1 cellular context compared by ENCODE assay signal in the genomic region with DNA sequence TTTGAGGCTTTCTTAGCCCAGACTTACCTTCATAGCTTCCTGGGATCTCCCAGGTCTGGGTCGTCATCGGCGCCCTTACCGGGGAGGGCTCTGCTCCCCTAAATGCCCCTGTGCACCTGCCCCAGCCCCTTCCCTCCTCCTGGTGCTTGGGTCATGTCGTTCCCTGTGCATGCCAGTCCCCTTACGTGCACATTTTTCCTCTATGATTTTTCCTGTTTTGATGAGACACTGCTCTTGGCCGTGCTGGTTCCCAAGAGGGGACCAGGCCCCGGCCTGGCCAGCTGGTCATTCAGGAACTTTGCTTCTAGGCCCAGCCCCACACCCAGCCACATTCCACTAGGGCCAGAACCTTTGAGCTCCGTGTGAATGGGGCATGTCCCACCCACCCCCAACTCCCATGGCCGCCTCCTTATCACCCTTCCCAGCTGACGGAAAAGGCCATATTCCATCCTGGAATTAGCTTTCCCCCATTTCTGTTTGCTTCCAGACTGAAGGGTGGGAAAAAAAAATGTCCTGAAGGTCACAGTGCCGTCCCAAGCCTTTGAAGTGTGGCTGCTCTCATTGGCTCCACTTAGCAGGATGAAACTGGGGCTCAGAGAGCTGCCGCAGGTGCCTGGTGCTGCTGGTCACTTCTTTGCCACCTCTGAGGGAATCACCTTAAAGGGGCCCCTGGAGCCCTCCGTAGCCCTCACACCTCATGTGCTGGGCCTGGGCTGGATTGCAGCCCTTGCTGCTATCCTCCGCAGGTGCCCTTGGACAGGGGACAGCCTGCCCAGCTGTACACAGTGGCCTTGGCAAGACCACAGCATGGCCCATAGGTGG.
TF ChIP-seq lines count a peak whose summit lies in the region.

No MANE protein-coding gene starts in this region.

TF ChIP-seq in HepG2, 621 proteins besides CTCF, POLR2A, EP300 and RAD21 (continued from another document and continues in another):
- TF ChIP-seq, protein P1, sequence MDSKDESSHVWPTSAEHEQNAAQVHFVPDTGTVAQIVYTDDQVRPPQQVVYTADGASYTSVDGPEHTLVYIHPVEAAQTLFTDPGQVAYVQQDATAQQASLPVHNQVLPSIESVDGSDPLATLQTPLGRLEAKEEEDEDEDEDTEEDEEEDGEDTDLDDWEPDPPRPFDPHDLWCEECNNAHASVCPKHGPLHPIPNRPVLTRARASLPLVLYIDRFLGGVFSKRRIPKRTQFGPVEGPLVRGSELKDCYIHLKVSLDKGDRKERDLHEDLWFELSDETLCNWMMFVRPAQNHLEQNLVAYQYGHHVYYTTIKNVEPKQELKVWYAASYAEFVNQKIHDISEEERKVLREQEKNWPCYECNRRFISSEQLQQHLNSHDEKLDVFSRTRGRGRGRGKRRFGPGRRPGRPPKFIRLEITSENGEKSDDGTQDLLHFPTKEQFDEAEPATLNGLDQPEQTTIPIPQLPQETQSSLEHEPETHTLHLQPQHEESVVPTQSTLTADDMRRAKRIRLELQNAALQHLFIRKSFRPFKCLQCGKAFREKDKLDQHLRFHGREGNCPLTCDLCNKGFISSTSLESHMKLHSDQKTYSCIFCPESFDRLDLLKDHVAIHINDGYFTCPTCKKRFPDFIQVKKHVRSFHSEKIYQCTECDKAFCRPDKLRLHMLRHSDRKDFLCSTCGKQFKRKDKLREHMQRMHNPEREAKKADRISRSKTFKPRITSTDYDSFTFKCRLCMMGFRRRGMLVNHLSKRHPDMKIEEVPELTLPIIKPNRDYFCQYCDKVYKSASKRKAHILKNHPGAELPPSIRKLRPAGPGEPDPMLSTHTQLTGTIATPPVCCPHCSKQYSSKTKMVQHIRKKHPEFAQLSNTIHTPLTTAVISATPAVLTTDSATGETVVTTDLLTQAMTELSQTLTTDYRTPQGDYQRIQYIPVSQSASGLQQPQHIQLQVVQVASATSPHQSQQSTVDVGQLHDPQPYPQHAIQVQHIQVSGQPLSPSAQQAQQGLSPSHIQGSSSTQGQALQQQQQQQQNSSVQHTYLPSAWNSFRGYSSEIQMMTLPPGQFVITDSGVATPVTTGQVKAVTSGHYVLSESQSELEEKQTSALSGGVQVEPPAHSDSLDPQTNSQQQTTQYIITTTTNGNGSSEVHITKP (CRISPR knock-in tag; IDR thresholded peaks at IDR 0.05; ENCODE audit: low read depth) = peak; percentile 14
- TF ChIP-seq KLF15 (CRISPR knock-in tag; IDR thresholded peaks at IDR 0.05; ENCODE audit: borderline replicate concordance) (no peak), ATF5 (CRISPR knock-in tag; IDR thresholded peaks at IDR 0.05; ENCODE audit: low read depth) (no peak; the same call in 1 of the 2 replicates), ZSCAN20 (CRISPR knock-in tag; IDR thresholded peaks at IDR 0.05; ENCODE audit: borderline replicate concordance) (no peak), ZNF510 (CRISPR knock-in tag; IDR thresholded peaks at IDR 0.05; ENCODE audit: low read depth) (peak; percentile 57; the same call in 1 of the 2 replicates), ZKSCAN1 (IDR thresholded peaks at IDR 0.05; ENCODE audit: low read length) (0 out of 2 replicates have a peak, but pooled peaks have one; percentile 8), PHF20 (CRISPR knock-in tag; IDR thresholded peaks at IDR 0.05) (0 out of 2 replicates have a peak, but pooled peaks have one; percentile 41), ZNF879 (CRISPR knock-in tag; IDR thresholded peaks at IDR 0.05) (no peak), ZNF317 (CRISPR knock-in tag; IDR thresholded peaks at IDR 0.05) (peak; percentile 59; the same call in 1 of the 2 replicates), GATAD1 (CRISPR knock-in tag; IDR thresholded peaks at IDR 0.05) (no peak), ZNF709 (CRISPR knock-in tag; IDR thresholded peaks at IDR 0.05) (no peak), ZNF703 (CRISPR knock-in tag; IDR thresholded peaks at IDR 0.05; ENCODE audit: borderline replicate concordance) (no peak; the same call in 1 of the 2 replicates), TFAP4 (IDR thresholded peaks at IDR 0.05; ENCODE audit: borderline replicate concordance, low read depth) (peak; percentile 99), NFYC (CRISPR knock-in tag; IDR thresholded peaks at IDR 0.05) (peak; percentile 39), GTF2F1 (IDR thresholded peaks at IDR 0.05; ENCODE audit: low read length) (no peak), RNF2 (conservative IDR thresholded peaks at IDR 0.05; ENCODE audit: low read depth) (no peak), ZNF230 (CRISPR knock-in tag; IDR thresholded peaks at IDR 0.05) (no peak), MLXIP (CRISPR knock-in tag; IDR thresholded peaks at IDR 0.05; ENCODE audit: borderline replicate concordance) (peak; percentile 86), ESRRA (CRISPR knock-in tag; IDR thresholded peaks at IDR 0.05; ENCODE audit: low read depth) (peak; percentile 94), MEIS2 (CRISPR knock-in tag; IDR thresholded peaks at IDR 0.05) (peak; percentile 92), ERF (CRISPR knock-in tag; IDR thresholded peaks at IDR 0.05) (peak; percentile 74; the same call in 1 of the 2 replicates), ELF1 (CRISPR knock-in tag; IDR thresholded peaks at IDR 0.05) (peak; percentile 21; the same call in 1 of the 2 replicates), ZNF512B (CRISPR knock-in tag; IDR thresholded peaks at IDR 0.05; ENCODE audit: borderline replicate concordance) (no peak; the same call in 1 of the 2 replicates), SMAD3 (CRISPR knock-in tag; IDR thresholded peaks at IDR 0.05) (no peak), KDM1A (CRISPR knock-in tag; IDR thresholded peaks at IDR 0.05) (no peak), SUZ12 (IDR thresholded peaks at IDR 0.05; ENCODE audit: low read depth, low read length) (no peak), RARG (CRISPR knock-in tag; IDR thresholded peaks at IDR 0.05; ENCODE audit: low read depth) (no peak), HOXA9 (CRISPR knock-in tag; IDR thresholded peaks at IDR 0.05; ENCODE audit: borderline replicate concordance) (0 out of 2 replicates have a peak, but pooled peaks have one; percentile 58), NFKBIZ (CRISPR knock-in tag; IDR thresholded peaks at IDR 0.05) (0 out of 2 replicates have a peak, but pooled peaks have one; percentile 31), HDAC6 (IDR thresholded peaks at IDR 0.05; ENCODE audit: low read depth, low read length) (no peak), ZNF124 (CRISPR knock-in tag; IDR thresholded peaks at IDR 0.05) (no peak; the same call in 1 of the 2 replicates), MXD4 (CRISPR knock-in tag; IDR thresholded peaks at IDR 0.05) (no peak), CENPX (CRISPR knock-in tag; IDR thresholded peaks at IDR 0.05) (no peak), CCDC6 (CRISPR knock-in tag; IDR thresholded peaks at IDR 0.05) (peak; percentile 94), ZNF670 (CRISPR knock-in tag; IDR thresholded peaks at IDR 0.05; ENCODE audit: borderline replicate concordance) (peak; percentile 10; the same call in 1 of the 2 replicates), IRF2 (CRISPR knock-in tag; IDR thresholded peaks at IDR 0.05) (no peak; the same call in 1 of the 2 replicates), ATF3 (CRISPR knock-in tag; IDR thresholded peaks at IDR 0.05) (peak; percentile 61; the same call in 1 of the 2 replicates), ZNF644 (CRISPR knock-in tag; IDR thresholded peaks at IDR 0.05; ENCODE audit: low read depth) (peak; percentile 91)
- TF ChIP-seq, protein P2, sequence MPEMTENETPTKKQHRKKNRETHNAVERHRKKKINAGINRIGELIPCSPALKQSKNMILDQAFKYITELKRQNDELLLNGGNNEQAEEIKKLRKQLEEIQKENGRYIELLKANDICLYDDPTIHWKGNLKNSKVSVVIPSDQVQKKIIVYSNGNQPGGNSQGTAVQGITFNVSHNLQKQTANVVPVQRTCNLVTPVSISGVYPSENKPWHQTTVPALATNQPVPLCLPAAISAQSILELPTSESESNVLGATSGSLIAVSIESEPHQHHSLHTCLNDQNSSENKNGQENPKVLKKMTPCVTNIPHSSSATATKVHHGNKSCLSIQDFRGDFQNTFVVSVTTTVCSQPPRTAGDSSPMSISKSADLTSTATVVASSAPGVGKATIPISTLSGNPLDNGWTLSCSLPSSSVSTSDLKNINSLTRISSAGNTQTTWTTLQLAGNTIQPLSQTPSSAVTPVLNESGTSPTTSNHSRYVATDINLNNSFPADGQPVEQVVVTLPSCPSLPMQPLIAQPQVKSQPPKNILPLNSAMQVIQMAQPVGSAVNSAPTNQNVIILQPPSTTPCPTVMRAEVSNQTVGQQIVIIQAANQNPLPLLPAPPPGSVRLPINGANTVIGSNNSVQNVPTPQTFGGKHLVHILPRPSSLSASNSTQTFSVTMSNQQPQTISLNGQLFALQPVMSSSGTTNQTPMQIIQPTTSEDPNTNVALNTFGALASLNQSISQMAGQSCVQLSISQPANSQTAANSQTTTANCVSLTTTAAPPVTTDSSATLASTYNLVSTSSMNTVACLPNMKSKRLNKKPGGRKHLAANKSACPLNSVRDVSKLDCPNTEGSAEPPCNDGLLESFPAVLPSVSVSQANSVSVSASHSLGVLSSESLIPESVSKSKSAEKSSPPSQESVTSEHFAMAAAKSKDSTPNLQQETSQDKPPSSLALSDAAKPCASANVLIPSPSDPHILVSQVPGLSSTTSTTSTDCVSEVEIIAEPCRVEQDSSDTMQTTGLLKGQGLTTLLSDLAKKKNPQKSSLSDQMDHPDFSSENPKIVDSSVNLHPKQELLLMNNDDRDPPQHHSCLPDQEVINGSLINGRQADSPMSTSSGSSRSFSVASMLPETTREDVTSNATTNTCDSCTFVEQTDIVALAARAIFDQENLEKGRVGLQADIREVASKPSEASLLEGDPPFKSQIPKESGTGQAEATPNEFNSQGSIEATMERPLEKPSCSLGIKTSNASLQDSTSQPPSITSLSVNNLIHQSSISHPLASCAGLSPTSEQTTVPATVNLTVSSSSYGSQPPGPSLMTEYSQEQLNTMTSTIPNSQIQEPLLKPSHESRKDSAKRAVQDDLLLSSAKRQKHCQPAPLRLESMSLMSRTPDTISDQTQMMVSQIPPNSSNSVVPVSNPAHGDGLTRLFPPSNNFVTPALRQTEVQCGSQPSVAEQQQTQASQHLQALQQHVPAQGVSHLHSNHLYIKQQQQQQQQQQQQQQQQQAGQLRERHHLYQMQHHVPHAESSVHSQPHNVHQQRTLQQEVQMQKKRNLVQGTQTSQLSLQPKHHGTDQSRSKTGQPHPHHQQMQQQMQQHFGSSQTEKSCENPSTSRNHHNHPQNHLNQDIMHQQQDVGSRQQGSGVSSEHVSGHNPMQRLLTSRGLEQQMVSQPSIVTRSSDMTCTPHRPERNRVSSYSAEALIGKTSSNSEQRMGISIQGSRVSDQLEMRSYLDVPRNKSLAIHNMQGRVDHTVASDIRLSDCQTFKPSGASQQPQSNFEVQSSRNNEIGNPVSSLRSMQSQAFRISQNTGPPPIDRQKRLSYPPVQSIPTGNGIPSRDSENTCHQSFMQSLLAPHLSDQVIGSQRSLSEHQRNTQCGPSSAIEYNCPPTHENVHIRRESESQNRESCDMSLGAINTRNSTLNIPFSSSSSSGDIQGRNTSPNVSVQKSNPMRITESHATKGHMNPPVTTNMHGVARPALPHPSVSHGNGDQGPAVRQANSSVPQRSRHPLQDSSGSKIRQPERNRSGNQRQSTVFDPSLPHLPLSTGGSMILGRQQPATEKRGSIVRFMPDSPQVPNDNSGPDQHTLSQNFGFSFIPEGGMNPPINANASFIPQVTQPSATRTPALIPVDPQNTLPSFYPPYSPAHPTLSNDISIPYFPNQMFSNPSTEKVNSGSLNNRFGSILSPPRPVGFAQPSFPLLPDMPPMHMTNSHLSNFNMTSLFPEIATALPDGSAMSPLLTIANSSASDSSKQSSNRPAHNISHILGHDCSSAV (CRISPR knock-in tag; IDR thresholded peaks at IDR 0.05; ENCODE audit: borderline replicate concordance) = no peak
